Comparison of ENCODE assay signal across 1 cellular context in genomic region chr3:143001369-143002082, GRCh38.
TF ChIP-seq lines count a peak whose summit lies in the region.

TSS of gene U2SURP (plus strand) at chr3:143001570. CDS start at chr3:143001629, 59 bp downstream.

TF ChIP-seq in HepG2, 621 proteins besides CTCF, POLR2A, EP300 and RAD21 (continued from another document and continues in another):
- TF ChIP-seq NR3C1 (CRISPR knock-in tag; IDR thresholded peaks at IDR 0.05) (0 out of 2 replicates have a peak, but pooled peaks have one; percentile 9), PHF21A (CRISPR knock-in tag; IDR thresholded peaks at IDR 0.05) (peak; percentile 90), ARID2 (CRISPR knock-in tag; IDR thresholded peaks at IDR 0.05; ENCODE audit: borderline replicate concordance) (0 out of 2 replicates have a peak, but pooled peaks have one; percentile 25), ZNF616 (CRISPR knock-in tag; IDR thresholded peaks at IDR 0.05; ENCODE audit: low read depth) (0 out of 2 replicates have a peak, but pooled peaks have one; percentile 45), ZNF614 (CRISPR knock-in tag; IDR thresholded peaks at IDR 0.05; ENCODE audit: borderline replicate concordance) (peak; percentile 94), ZNF142 (CRISPR knock-in tag; IDR thresholded peaks at IDR 0.05) (peak; percentile 78; the same call in 1 of the 2 replicates), ZBTB39 (CRISPR knock-in tag; IDR thresholded peaks at IDR 0.05) (no peak), MEIS2 (CRISPR knock-in tag; IDR thresholded peaks at IDR 0.05) (peak; percentile 87), SRSF1 (optimal IDR thresholded peaks at IDR 0.05; ENCODE audit: low read depth, low read length) (peak; percentile 71), IRF2 (CRISPR knock-in tag; IDR thresholded peaks at IDR 0.05) (peak; percentile 92), NFRKB (IDR thresholded peaks at IDR 0.05) (peak; percentile 80; the same call in 1 of the 2 replicates), ZNF33A (CRISPR knock-in tag; IDR thresholded peaks at IDR 0.05; ENCODE audit: borderline replicate concordance) (peak; percentile 64; the same call in 1 of the 2 replicates), PAWR (CRISPR knock-in tag; IDR thresholded peaks at IDR 0.05; ENCODE audit: borderline replicate concordance) (0 out of 2 replicates have a peak, but pooled peaks have one; percentile 37), SPEN (CRISPR knock-in tag; IDR thresholded peaks at IDR 0.05; ENCODE audit: low read depth) (peak; percentile 73), ZNF296 (CRISPR knock-in tag; conservative IDR thresholded peaks at IDR 0.05) (0 out of 2 replicates have a peak, but pooled peaks have one; percentile 73), ZNF556 (CRISPR knock-in tag; IDR thresholded peaks at IDR 0.05; ENCODE audit: borderline replicate concordance) (peak; percentile 94), MXD4 (CRISPR knock-in tag; IDR thresholded peaks at IDR 0.05) (peak; percentile 87), NFATC3 (CRISPR knock-in tag; IDR thresholded peaks at IDR 0.05) (peak; percentile 45; the same call in 1 of the 2 replicates), TEAD3 (CRISPR knock-in tag; optimal IDR thresholded peaks at IDR 0.05; ENCODE audit: borderline replicate concordance) (peak; percentile 76), DMAP1 (CRISPR knock-in tag; IDR thresholded peaks at IDR 0.05) (peak; percentile 90), ZKSCAN1 (IDR thresholded peaks at IDR 0.05; ENCODE audit: low read length) (peak; percentile 51; the same call in 1 of the 2 replicates), KAT7 (CRISPR knock-in tag; IDR thresholded peaks at IDR 0.05; ENCODE audit: borderline replicate concordance) (peak; percentile 67; the same call in 1 of the 2 replicates), MLX (CRISPR knock-in tag; IDR thresholded peaks at IDR 0.05) (peak; percentile 95), ZBTB7B (CRISPR knock-in tag; IDR thresholded peaks at IDR 0.05) (peak; percentile 76), ZNF326 (CRISPR knock-in tag; IDR thresholded peaks at IDR 0.05; ENCODE audit: borderline replicate concordance) (no peak), ISX (CRISPR knock-in tag; conservative IDR thresholded peaks at IDR 0.05) (0 out of 2 replicates have a peak, but pooled peaks have one; percentile 73), ONECUT2 (CRISPR knock-in tag; IDR thresholded peaks at IDR 0.05) (peak; percentile 1; the same call in 1 of the 2 replicates), TARDBP (CRISPR knock-in tag; IDR thresholded peaks at IDR 0.05) (peak; percentile 83), BCL3 (CRISPR knock-in tag; IDR thresholded peaks at IDR 0.05) (peak; percentile 38; the same call in 1 of the 2 replicates), ZNF577 (CRISPR knock-in tag; IDR thresholded peaks at IDR 0.05; ENCODE audit: borderline replicate concordance, low read depth) (no peak), ARHGAP35 (CRISPR knock-in tag; IDR thresholded peaks at IDR 0.05; ENCODE audit: borderline replicate concordance) (peak; percentile 34; the same call in 1 of the 2 replicates), JUND (CRISPR knock-in tag; IDR thresholded peaks at IDR 0.05) (no peak), E2F1 (CRISPR knock-in tag; IDR thresholded peaks at IDR 0.05) (peak; percentile 95), FOXO4 (CRISPR knock-in tag; conservative IDR thresholded peaks at IDR 0.05) (no peak), RARA (CRISPR knock-in tag; IDR thresholded peaks at IDR 0.05) (peak; percentile 71), ZNF761 (CRISPR knock-in tag; conservative IDR thresholded peaks at IDR 0.05) (peak; percentile 80), AHDC1 (CRISPR knock-in tag; IDR thresholded peaks at IDR 0.05; ENCODE audit: borderline replicate concordance) (peak; percentile 78), CEBPG (CRISPR knock-in tag; IDR thresholded peaks at IDR 0.05) (peak; percentile 73), ZBTB33 (CRISPR knock-in tag; IDR thresholded peaks at IDR 0.05) (peak; percentile 28; the same call in 1 of the 2 replicates)
